ENCODE assay signal across 11 cellular contexts in genomic region chrX:15202458-15203177, GRCh38.
DNase-seq lines count a peak whose midpoint lies in the region; ATAC-seq and TF ChIP-seq lines count a peak whose summit lies in the region.
"Had no signal": no experiment of that assay in that cellular context is flagged by ENCODE, and none has a peak within 500 bp of the region (broad histone marks: within the 10 kb centered on the region; RNA-seq: fewer than 3 reads in every experiment).

No MANE protein-coding gene starts in this region.

- no peak overlapping the region for H3K27ac Mint-ChIP-seq in T-helper 17 cell
- H3K27ac Mint-ChIP-seq: H9 had no signal

- intact Hi-C loops in dorsolateral prefrontal cortex (cut with DNase I) = no loop called here

- H3K4me3 Mint-ChIP-seq in T-helper 17 cell = no peak overlapping the region
- H3K4me3 Mint-ChIP-seq: H9 had no signal

- H3K27me3 Mint-ChIP-seq in T-helper 17 cell = no peaks in the 10 kb centered on the region

- no peaks in the 10 kb centered on the region for H3K36me3 Mint-ChIP-seq in T-helper 17 cell (ENCODE audit: low read depth)

- DNase-seq in GM06990 (ENCODE audit: extremely low read depth, insufficient read length) (peak; percentile 23), RWPE2 (ENCODE audit: low spot score) (no peak), kidney tubule cell (ENCODE audit: low spot score) (peak; percentile 74), T-helper 17 cell (no peak), dorsolateral prefrontal cortex (no peak)
- DNase-seq: activated effector memory CD4-positive, alpha-beta T cell treated with Interleukin-2 at 50 U/mL for 16 hours; H9; NCI-H446 had no signal

- peaks cover 19% of the 10 kb centered on the region for H3K4me1 Mint-ChIP-seq in T-helper 17 cell
- H3K4me1 Mint-ChIP-seq: H9 had no signal

- no peak overlapping the region for H3K27ac ChIP-seq in RWPE2 (ENCODE audit: poor library complexity, severe bottlenecking)
- no peak overlapping the region for H3K27ac ChIP-seq in dorsolateral prefrontal cortex
- H3K27ac ChIP-seq: prostate gland had no signal

- H3K27me3 ChIP-seq in GM06990 (replicated peaks; ENCODE audit: control insufficient read depth, insufficient read depth, low read length) = no peaks in the 10 kb centered on the region
- no peaks in the 10 kb centered on the region for H3K27me3 ChIP-seq in RWPE2 (ENCODE audit: insufficient read depth, poor library complexity, severe bottlenecking)
- H3K27me3 ChIP-seq in dorsolateral prefrontal cortex = peaks cover 0 to 66% (median 18%) of the 10 kb centered on the region in 45 donors

- H3K9me3 ChIP-seq in RWPE2 (ENCODE audit: severe bottlenecking) = no peaks in the 10 kb centered on the region
- no peaks in the 10 kb centered on the region for H3K9me3 ChIP-seq in T-helper 17 cell (ENCODE audit: control insufficient read depth, low read length, poor library complexity, severe bottlenecking)
- H3K9me3 ChIP-seq: prostate gland had no signal

- H3K4me1 ChIP-seq in RWPE2 (ENCODE audit: insufficient read depth, poor library complexity, severe bottlenecking) = no peaks in the 10 kb centered on the region
- H3K4me1 ChIP-seq: prostate gland had no signal

- H3K36me3 ChIP-seq in GM06990 (ENCODE audit: control insufficient read depth, insufficient read depth, low read length) (no peaks in the 10 kb centered on the region), RWPE2 (ENCODE audit: low read depth) (no peaks in the 10 kb centered on the region)
- H3K36me3 ChIP-seq: prostate gland had no signal

- H3K4me3 ChIP-seq in GM06990 (replicated peaks; ENCODE audit: low read depth, low read length) (no peak overlapping the region), RWPE2 (ENCODE audit: severe bottlenecking) (no peak overlapping the region), dorsolateral prefrontal cortex (no peak overlapping the region)
- H3K4me3 ChIP-seq: prostate gland had no signal

- TF ChIP-seq CTCF in GM06990 (IDR thresholded peaks at IDR 0.05; ENCODE audit: insufficient read depth, low read length, poor library complexity, severe bottlenecking) = no peak
- TF ChIP-seq CTCF in RWPE2 (IDR thresholded peaks at IDR 0.05; ENCODE audit: poor library complexity, severe bottlenecking) = no peak
- TF ChIP-seq CTCF in dorsolateral prefrontal cortex (IDR thresholded peaks at IDR 0.05 in 54 of 56, conservative IDR thresholded peaks at IDR 0.05 in 2 of 56; ENCODE audit: low read depth in 1 of 56, partially characterized antibody in 56 of 56) = no peak

- ATAC-seq in GM21529 (IDR thresholded peaks at IDR 0.05; ENCODE audit: unreplicated experiment) = peak; percentile 35
- peak; percentile 51; the same call in 2 of the 3 replicates for ATAC-seq in RWPE2 (ENCODE audit: low read depth)
- ATAC-seq in T-helper 17 cell = no peak
- no peak for ATAC-seq in HG02763 (IDR thresholded peaks at IDR 0.05; ENCODE audit: unreplicated experiment)

Comparison
In these comparisons a context has a peak if more than half of its experiments do, and no peak if none do; other contexts are left out.
1. DNase-seq: peak in GM06990 (single experiment) and kidney tubule cell (single experiment); none in RWPE2 (single experiment), T-helper 17 cell (0 of 3) and dorsolateral prefrontal cortex (0 of 10).
2. ATAC-seq: peak in GM21529 (single experiment) and RWPE2 (single experiment); none in T-helper 17 cell (single experiment) and HG02763 (single experiment).